Comparison of ENCODE assay signal across 8 cellular contexts in the genomic region with DNA sequence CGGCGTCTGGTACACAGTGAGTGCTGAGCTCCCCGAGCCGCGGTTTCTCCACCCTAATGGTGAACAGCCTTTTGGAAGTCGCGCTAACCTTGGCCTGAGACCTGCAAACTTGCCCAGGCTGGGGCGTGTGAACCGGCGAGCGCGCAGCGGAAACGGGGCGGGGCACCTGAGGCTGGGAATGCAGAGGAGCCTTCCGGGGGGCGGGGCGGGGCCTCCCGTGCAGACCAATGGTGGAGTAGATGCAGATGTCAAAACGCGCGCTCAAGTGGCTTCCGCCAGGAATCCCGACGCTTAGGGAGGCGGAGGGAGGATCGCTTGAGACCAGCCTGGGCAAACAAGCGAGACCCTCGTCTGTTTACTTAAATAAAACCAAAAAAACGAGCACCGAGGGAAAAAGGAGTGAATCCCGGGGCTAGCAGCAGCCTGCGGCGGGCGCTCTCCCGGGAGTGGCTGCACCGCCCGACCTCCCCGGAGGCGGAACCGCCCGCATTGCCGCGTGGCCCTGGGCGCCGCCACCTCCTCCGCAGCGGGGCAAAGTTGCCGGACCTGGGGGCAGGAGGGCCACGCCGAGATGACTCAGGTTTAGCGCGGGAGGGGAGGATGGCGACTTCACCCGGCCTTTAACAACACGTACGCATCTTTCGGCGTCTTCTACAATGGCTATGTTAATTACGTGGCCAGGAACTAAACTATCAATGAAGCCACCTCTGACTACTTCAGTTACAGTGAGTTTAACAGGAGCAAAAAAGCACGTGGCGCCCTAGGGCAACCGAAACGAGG. TPM values are rescaled to one million over a fixed set of nuclear protein-coding genes. Genes with fewer than 3 reads are reported as not detected.
DNase-seq lines count a peak whose midpoint lies in the region; ATAC-seq and TF ChIP-seq lines count a peak whose summit lies in the region.

No MANE protein-coding gene starts in this region.

- H3K9me3 Mint-ChIP-seq in CD4-positive, alpha-beta T cell = no peaks in the 10 kb centered on the region
- no peaks in the 10 kb centered on the region for H3K9me3 Mint-ChIP-seq in activated CD4-positive, alpha-beta T cell treated with anti-CD3 and anti-CD28 coated beads, Interleukin-2, amount 10 ng/mL, durations not matched to agents 7 days and 5 days

- WGBS in lower leg skin, 2 donors = 0% methylated on average over 54 to 64 of the region's 64 CpGs

- H3K27ac Mint-ChIP-seq in CD4-positive, alpha-beta T cell = peak overlapping the region; percentile 78
- peak overlapping the region; percentile 99 for H3K27ac Mint-ChIP-seq in activated CD4-positive, alpha-beta T cell treated with anti-CD3 and anti-CD28 coated beads, Interleukin-2, amount 10 ng/mL, durations not matched to agents 7 days and 5 days

- no peak for TF ChIP-seq POLR2A in lower leg skin (IDR thresholded peaks at IDR 0.05)

- peaks cover 19% of the 10 kb centered on the region for H3K27me3 Mint-ChIP-seq in CD4-positive, alpha-beta T cell
- H3K27me3 Mint-ChIP-seq in activated CD4-positive, alpha-beta T cell treated with anti-CD3 and anti-CD28 coated beads, Interleukin-2, amount 10 ng/mL, durations not matched to agents 7 days and 5 days = no peaks in the 10 kb centered on the region

- CTCF ChIA-PET in CD4-positive, alpha-beta T cell (lab: Charles Lee) = interaction anchor here (0.8 to 1.2 kb wide), 3 partner anchors 48 to 183 kb away, joined by 3 to 4 read pairs (median 3); no protein-coding TSS in a partner anchor
- CTCF ChIA-PET in activated CD4-positive, alpha-beta T cell treated with anti-CD3 and anti-CD28 coated beads, Interleukin-2, amount 10 ng/mL, durations not matched to agents 7 days and 5 days (lab: Charles Lee) = interaction anchor here (1.5 to 3.3 kb wide), 3 partner anchors 48 to 315 kb away, joined by 6 to 10 read pairs (median 10); no protein-coding TSS in a partner anchor

- peaks cover 11% of the 10 kb centered on the region for H3K27me3 ChIP-seq in CD4-positive, alpha-beta T cell (ENCODE audit: control insufficient read depth, insufficient read depth, low read length)
- peaks cover 0 to 31% (median 18%) of the 10 kb centered on the region in 45 donors for H3K27me3 ChIP-seq in dorsolateral prefrontal cortex

- H3K4me3 Mint-ChIP-seq in CD4-positive, alpha-beta T cell = peak overlapping the region; percentile 94
- H3K4me3 Mint-ChIP-seq in activated CD4-positive, alpha-beta T cell treated with anti-CD3 and anti-CD28 coated beads, Interleukin-2, amount 10 ng/mL, durations not matched to agents 7 days and 5 days = peak overlapping the region; percentile 98

- DNase-seq in CD4-positive, alpha-beta T cell = peak; percentile 79 to 93 (median 88)
- peak; percentile 99 for DNase-seq in NCI-H748 (lab: John Stamatoyannopoulos, UW; ENCODE audit: unreplicated experiment)
- peak; percentile 96 for DNase-seq in activated CD4-positive, alpha-beta T cell treated with anti-CD3 and anti-CD28 coated beads, Interleukin-2, amount 10 ng/mL, durations not matched to agents 7 days and 5 days
- peak; percentile 71 to 89 (median 82) for DNase-seq in dorsolateral prefrontal cortex
- peak; percentile 90 to 99 for DNase-seq in lower leg skin (ENCODE audit: low spot score in 2 of 2)
- peak; percentile 96 to 97 for DNase-seq in stimulated activated CD4-positive, alpha-beta T cell treated with anti-CD3 and anti-CD28 coated beads, Interleukin-4, amount 100 ng/mL, for 48 hours (ENCODE audit: low read depth in 2 of 2)

- TF ChIP-seq CTCF in CD4-positive, alpha-beta T cell (IDR thresholded peaks at IDR 0.05) = no peak
- TF ChIP-seq CTCF in dorsolateral prefrontal cortex (IDR thresholded peaks at IDR 0.05 in 54 of 56, conservative IDR thresholded peaks at IDR 0.05 in 2 of 56; ENCODE audit: low read depth in 1 of 56, partially characterized antibody in 56 of 56) (peak in 11 of 56 donors; percentile 5 to 42 (median 16)), lower leg skin (IDR thresholded peaks at IDR 0.05) (no peak)

- H3K4me1 Mint-ChIP-seq in CD4-positive, alpha-beta T cell (ENCODE audit: low read depth) = peaks cover 45% of the 10 kb centered on the region
- peaks cover 57% of the 10 kb centered on the region for H3K4me1 Mint-ChIP-seq in activated CD4-positive, alpha-beta T cell treated with anti-CD3 and anti-CD28 coated beads, Interleukin-2, amount 10 ng/mL, durations not matched to agents 7 days and 5 days

- POLR2A ChIA-PET in CD4-positive, alpha-beta T cell (lab: Charles Lee) = interaction anchor here (0.6 to 1.3 kb wide), 7 partner anchors 184 to 328 kb away, joined by 3 to 5 read pairs (median 3); no protein-coding TSS in a partner anchor
- POLR2A ChIA-PET in activated CD4-positive, alpha-beta T cell treated with anti-CD3 and anti-CD28 coated beads, Interleukin-2, amount 10 ng/mL, durations not matched to agents 7 days and 5 days (lab: Charles Lee) = no interaction called here

- H3K9me3 ChIP-seq in CD4-positive, alpha-beta T cell (ENCODE audit: control insufficient read depth, low read length) = no peaks in the 10 kb centered on the region

- H3K4me3 ChIP-seq in dorsolateral prefrontal cortex = peak overlapping the region; percentile 47 to 87 (median 74)
- peak overlapping the region; percentile 29 for H3K4me3 ChIP-seq in lower leg skin (ENCODE audit: low read depth, poor library complexity, severe bottlenecking)

- peak; percentile 81 for ATAC-seq in CD4-positive, alpha-beta T cell (ENCODE audit: poor library complexity)
- ATAC-seq in GM19452 (IDR thresholded peaks at IDR 0.05; ENCODE audit: unreplicated experiment) (peak; percentile 42), HG03565 (IDR thresholded peaks at IDR 0.05; ENCODE audit: unreplicated experiment) (peak; percentile 31)

- peak overlapping the region; percentile 54 for H3K27ac ChIP-seq in CD4-positive, alpha-beta T cell (ENCODE audit: low read depth, low read length)
- H3K27ac ChIP-seq in dorsolateral prefrontal cortex = peak overlapping the region in 5 of 59 donors; percentile 23 to 65 (median 33)

- intact Hi-C loops in CD4-positive, alpha-beta T cell (cut with DNase I, micrococcal nuclease) = loop anchor here (5.0 to 10.0 kb wide), 3 partner anchors 327 to 1116 kb away; a partner anchor contains a TSS
- intact Hi-C loops in dorsolateral prefrontal cortex (cut with DNase I) (loop anchor here (5.0 to 10.0 kb wide), 4 partner anchors 182 to 544 kb away; a partner anchor contains a TSS), lower leg skin (cut with DNase I; ENCODE audit: low total_unique reads) (no loop called here)

- no peaks in the 10 kb centered on the region for H3K36me3 Mint-ChIP-seq in CD4-positive, alpha-beta T cell (ENCODE audit: low read depth)
- peaks cover 34% of the 10 kb centered on the region for H3K36me3 Mint-ChIP-seq in activated CD4-positive, alpha-beta T cell treated with anti-CD3 and anti-CD28 coated beads, Interleukin-2, amount 10 ng/mL, durations not matched to agents 7 days and 5 days (ENCODE audit: low read depth)

RNA-seq across cellular contexts. Expression of a gene that starts 2.2 kb away (rescaled TPM):
- 1 to 10 TPM; 1.4 to 1.6 TPM for total RNA-seq in CD4-positive, alpha-beta T cell
- total RNA-seq in activated CD4-positive, alpha-beta T cell treated with anti-CD3 and anti-CD28 coated beads, Interleukin-2, amount 10 ng/mL, durations not matched to agents 7 days and 5 days = 100 to 1,000 TPM; 496 to 540 TPM
- total RNA-seq in dorsolateral prefrontal cortex (1 to 10 TPM in 19 of 120 experiments, under 1 TPM in 26, not detected in 75; 0.11 to 3.3 (median 0.83) TPM), lower leg skin (1 to 10 TPM in 3 of 4 donors, under 1 TPM in 1; 0.99 to 9.5 (median 1.8) TPM)

RNA-seq across cellular contexts. Expression of a gene that starts 40.1 kb away (rescaled TPM):
- total RNA-seq in CD4-positive, alpha-beta T cell = not detected
- total RNA-seq in activated CD4-positive, alpha-beta T cell treated with anti-CD3 and anti-CD28 coated beads, Interleukin-2, amount 10 ng/mL, durations not matched to agents 7 days and 5 days = under 1 TPM; 0.15 to 0.17 TPM
- total RNA-seq in dorsolateral prefrontal cortex = 10 to 100 TPM in 10 of 120 experiments, 1 to 10 TPM in 110; 2.5 to 12.0 (median 6.1) TPM
- total RNA-seq in lower leg skin = under 1 TPM in 3 of 4 donors, not detected in 1; 0.25 to 0.98 (median 0.62) TPM

Comparison
In these comparisons a context has a peak if more than half of its experiments do, and no peak if none do; other contexts are left out.
1. ATAC-seq: peak in every context shown above with its lines; median percentile 81 in CD4-positive, alpha-beta T cell; 42 in GM19452; 31 in HG03565.
2. RNA of a gene that starts 2.2 kb away (total RNA-seq): 496 to 540 TPM in activated CD4-positive, alpha-beta T cell treated with anti-CD3 and anti-CD28 coated beads, Interleukin-2, amount 10 ng/mL, durations not matched to agents 7 days and 5 days; 0.99 to 9.5 TPM in lower leg skin, 1.4 to 1.6 TPM in CD4-positive, alpha-beta T cell and 0.11 to 3.3 TPM in dorsolateral prefrontal cortex; every median in the first group is over 10 times any median in the second.
3. Peak in every context shown above with its lines, with median percentiles within 50 percentile points of each other: DNase-seq.